12 cellular contexts compared by ENCODE assay signal in the genomic region with DNA sequence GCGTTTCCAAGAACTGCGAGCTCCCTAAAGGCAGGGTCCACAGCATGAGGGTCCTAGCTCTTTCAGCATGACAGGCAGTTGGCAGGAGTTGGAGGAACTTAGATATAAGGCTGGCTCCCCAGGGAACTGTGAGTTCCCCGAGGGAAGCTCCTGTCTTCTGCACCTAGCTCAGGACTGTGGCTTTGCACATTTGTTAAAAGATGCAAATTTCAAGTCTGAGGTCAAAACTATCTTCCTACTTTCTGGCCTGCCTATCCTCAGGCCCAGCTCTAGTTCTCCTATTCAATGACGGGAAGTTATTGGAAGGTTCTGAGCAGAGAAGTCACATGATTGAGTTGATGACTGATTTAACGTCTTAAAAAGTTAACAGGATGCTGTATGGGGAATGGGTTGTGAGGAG. TPM values are rescaled to one million over a fixed set of nuclear protein-coding genes. Genes with fewer than 3 reads are reported as not detected.
DNase-seq lines count a peak whose midpoint lies in the region; ATAC-seq and TF ChIP-seq lines count a peak whose summit lies in the region.
"Had no signal": no experiment of that assay in that cellular context is flagged by ENCODE, and none has a peak within 500 bp of the region (broad histone marks: within the 10 kb centered on the region; RNA-seq: fewer than 3 reads in every experiment).

No MANE protein-coding gene starts in this region.

- TF ChIP-seq CTCF in GM12865 (IDR thresholded peaks at IDR 0.05; ENCODE audit: insufficient read depth, low read depth, low read length, missing control alignments), result no peak

- H3K27ac Mint-ChIP-seq in activated naive CD8-positive, alpha-beta T cell treated with anti-CD3 and anti-CD28 coated beads for 36 hours, result no peak overlapping the region
- H3K27ac Mint-ChIP-seq: CD4-positive, alpha-beta memory T cell had no signal

- peaks cover 0 to 12% of the 10 kb centered on the region in 2 donors for H3K36me3 ChIP-seq in muscle layer of duodenum (ENCODE audit: control insufficient read depth in 1 of 2, insufficient read depth in 2 of 2, low read length in 2 of 2)

- H3K4me1 Mint-ChIP-seq in activated naive CD8-positive, alpha-beta T cell treated with anti-CD3 and anti-CD28 coated beads for 36 hours, result peaks cover 27% of the 10 kb centered on the region

- no peaks in the 10 kb centered on the region for H3K9me3 Mint-ChIP-seq in activated naive CD8-positive, alpha-beta T cell treated with anti-CD3 and anti-CD28 coated beads for 36 hours
- H3K9me3 Mint-ChIP-seq: CD4-positive, alpha-beta memory T cell had no signal

- H3K4me3 ChIP-seq in GM12865 (ENCODE audit: low read depth, low read length), result no peak overlapping the region
- H3K4me3 ChIP-seq in muscle layer of duodenum (ENCODE audit: low read depth in 1 of 2, low read length in 2 of 2), result no peak overlapping the region

- peak overlapping the region; percentile 58 for H3K27ac ChIP-seq in muscle layer of duodenum (ENCODE audit: low read length)
- H3K27ac ChIP-seq: VCaP had no signal

- TF ChIP-seq POLR2A in GM18505 (IDR thresholded peaks at IDR 0.05; ENCODE audit: borderline replicate concordance, extremely low read depth, insufficient read depth, insufficient read length), result no peak

- H3K9me3 ChIP-seq in muscle layer of duodenum (ENCODE audit: control insufficient read depth in 1 of 2, low read length in 2 of 2), result no peaks in the 10 kb centered on the region

- DNase-seq in GM12865 (ENCODE audit: low read depth), result peak; percentile 57
- peak; percentile 78 for DNase-seq in MV-4-11 (lab: John Stamatoyannopoulos, UW)
- DNase-seq in globus pallidus (ENCODE audit: low spot score), result no peak
- DNase-seq in activated naive CD8-positive, alpha-beta T cell treated with anti-CD3 and anti-CD28 coated beads for 36 hours, result no peak
- DNase-seq in stimulated activated CD4-positive, alpha-beta T cell treated with anti-CD3 and anti-CD28 coated beads, Interleukin-4, amount 100 ng/mL, for 4 hours, result no peak
- DNase-seq: CD4-positive, alpha-beta memory T cell; effector CD8-positive, alpha-beta T cell had no signal

- H3K27me3 Mint-ChIP-seq in activated naive CD8-positive, alpha-beta T cell treated with anti-CD3 and anti-CD28 coated beads for 36 hours, result no peaks in the 10 kb centered on the region
- H3K27me3 Mint-ChIP-seq: CD4-positive, alpha-beta memory T cell had no signal

- no peaks in the 10 kb centered on the region for H3K27me3 ChIP-seq in muscle layer of duodenum (ENCODE audit: low read depth, low read length)

- peaks cover 31% of the 10 kb centered on the region for H3K36me3 Mint-ChIP-seq in activated naive CD8-positive, alpha-beta T cell treated with anti-CD3 and anti-CD28 coated beads for 36 hours

- peak; percentile 74 for ATAC-seq in GM21737 (IDR thresholded peaks at IDR 0.05; ENCODE audit: unreplicated experiment)
- no peak for ATAC-seq in GM18505 (IDR thresholded peaks at IDR 0.05; ENCODE audit: unreplicated experiment)
- ATAC-seq: Panc1 had no signal

- H3K4me3 Mint-ChIP-seq in activated naive CD8-positive, alpha-beta T cell treated with anti-CD3 and anti-CD28 coated beads for 36 hours, result no peak overlapping the region

- peaks cover 21 to 25% of the 10 kb centered on the region in 2 donors for H3K4me1 ChIP-seq in muscle layer of duodenum (ENCODE audit: control insufficient read depth in 1 of 2, insufficient read depth in 2 of 2, low read length in 2 of 2)

RNA-seq across cellular contexts. Expression of gene UCP3, which starts 11.7 kb away (rescaled TPM):
- total RNA-seq in activated naive CD8-positive, alpha-beta T cell treated with anti-CD3 and anti-CD28 coated beads for 36 hours, result 1 to 10 TPM in 1 of 2 experiments, under 1 TPM in 1; 0.89 to 1.1 TPM

RNA-seq across cellular contexts. Expression of gene UCP2, which starts 37.9 kb away (rescaled TPM):
- total RNA-seq in activated naive CD8-positive, alpha-beta T cell treated with anti-CD3 and anti-CD28 coated beads for 36 hours, result 100 to 1,000 TPM; 180 to 181 TPM

Comparison
In these comparisons a context has a peak if more than half of its experiments do, and no peak if none do; other contexts are left out.
1. DNase-seq: peak in GM12865 (single experiment) and MV-4-11 (single experiment); none in globus pallidus (single experiment), activated naive CD8-positive, alpha-beta T cell treated with anti-CD3 and anti-CD28 coated beads for 36 hours (single experiment) and stimulated activated CD4-positive, alpha-beta T cell treated with anti-CD3 and anti-CD28 coated beads, Interleukin-4, amount 100 ng/mL, for 4 hours (0 of 2).